ENCODE assay signal across 29 cellular contexts in genomic region chr4:78254893-78255292, GRCh38.
"Had no signal": no experiment of that assay in that cellular context is flagged by ENCODE, and none has a peak within 500 bp of the region (broad histone marks: within the 10 kb centered on the region; RNA-seq: fewer than 3 reads in every experiment).

No MANE protein-coding gene starts in this region.

- H3K9me3 ChIP-seq: ovary, prostate gland, testis, thyroid gland, upper lobe of right lung had no signal

- H3K27ac Mint-ChIP-seq: immature natural killer cell; mesothelial cell of epicardium; naive thymus-derived CD4-positive, alpha-beta T cell; natural killer cell treated with Interleukin-12 subunit alpha and Interleukin-12 subunit beta and Interleukin-15 and Interleukin-18, amount 100 ng/mL, for 72 hours; stimulated activated naive B cell treated with anti-CD40 and anti-IgM and Interleukin-4, amounts not matched to agents 10 μg/mL and 1 μg/mL and 100 μg/mL, for 72 hours had no signal

- H3K4me3 Mint-ChIP-seq: immature natural killer cell; mesothelial cell of epicardium; naive thymus-derived CD4-positive, alpha-beta T cell; natural killer cell treated with Interleukin-12 subunit alpha and Interleukin-12 subunit beta and Interleukin-15 and Interleukin-18, amount 100 ng/mL, for 72 hours; stimulated activated naive B cell treated with anti-CD40 and anti-IgM and Interleukin-4, amounts not matched to agents 10 μg/mL and 1 μg/mL and 100 μg/mL, for 72 hours had no signal

- H3K4me1 Mint-ChIP-seq: immature natural killer cell; mesothelial cell of epicardium; naive thymus-derived CD4-positive, alpha-beta T cell had no signal

- H3K36me3 ChIP-seq: ovary, prostate gland, stomach, thyroid gland, transverse colon, upper lobe of right lung had no signal

- H3K4me1 ChIP-seq: left ventricle myocardium inferior, prostate gland, stomach, testis, thyroid gland, transverse colon, upper lobe of right lung had no signal

- DNase-seq: hypothalamus; immature natural killer cell; kidney; left colon; left ventricle myocardium inferior; mesendoderm; naive thymus-derived CD4-positive, alpha-beta T cell; ovary; retina; right cardiac atrium; stimulated activated CD4-positive, alpha-beta T cell treated with anti-CD3 and anti-CD28 coated beads, Interleukin-12 subunit alpha, Interleukin-12 subunit beta, amount 100 ng/mL, for 4 hours; stimulated activated CD4-positive, alpha-beta T cell treated with anti-CD3 and anti-CD28 coated beads, Interleukin-15, amount 100 ng/mL, for 24 hours; stimulated activated CD4-positive, alpha-beta T cell treated with anti-CD3 and anti-CD28 coated beads, Interleukin-2, amount 100 ng/mL, for 24 hours; stimulated activated CD4-positive, alpha-beta T cell treated with anti-CD3 and anti-CD28 coated beads, Interleukin-4, amount 100 ng/mL, for 1 hour; stimulated activated naive B cell treated with anti-CD40 and anti-IgM and Interleukin-4, amounts not matched to agents 10 μg/mL and 1 μg/mL and 100 μg/mL, for 72 hours; stimulated activated naive CD8-positive, alpha-beta T cell treated with anti-CD3 and anti-CD28 coated beads, Interleukin-15, Interleukin-2, amounts not matched to agents 100 U/mL and 50 U/mL, for 24 hours; stomach; testis; thyroid gland; transverse colon; upper lobe of right lung had no signal

- H3K27ac ChIP-seq: left ventricle myocardium inferior, ovary, prostate gland, skin epidermis, stomach, testis, thyroid gland, transverse colon, upper lobe of right lung had no signal

- FAIRE-seq: islet of Langerhans, kidney, urothelium cell line had no signal

- H3K4me3 ChIP-seq: left ventricle myocardium inferior, lung, ovary, prostate gland, skin epidermis, stomach, testis, thyroid gland, transverse colon, upper lobe of right lung had no signal

- H3K27me3 ChIP-seq: ovary, stomach, testis, thyroid gland, transverse colon, upper lobe of right lung had no signal

- ATAC-seq: left colon; naive thymus-derived CD4-positive, alpha-beta T cell; right cardiac atrium; sciatic nerve; stimulated activated naive B cell treated with anti-CD40 and anti-IgM and Interleukin-4, amounts not matched to agents 10 μg/mL and 1 μg/mL and 100 μg/mL, for 72 hours; stimulated activated naive CD8-positive, alpha-beta T cell treated with anti-CD3 and anti-CD28 coated beads, Interleukin-15, Interleukin-2, amounts not matched to agents 100 U/mL and 50 U/mL, for 24 hours; upper lobe of right lung had no signal

- H3K36me3 Mint-ChIP-seq: stimulated activated naive B cell treated with anti-CD40 and anti-IgM and Interleukin-4, amounts not matched to agents 10 μg/mL and 1 μg/mL and 100 μg/mL, for 72 hours had no signal

- H3K27me3 Mint-ChIP-seq: natural killer cell treated with Interleukin-12 subunit alpha and Interleukin-12 subunit beta and Interleukin-15 and Interleukin-18, amount 100 ng/mL, for 72 hours; stimulated activated naive B cell treated with anti-CD40 and anti-IgM and Interleukin-4, amounts not matched to agents 10 μg/mL and 1 μg/mL and 100 μg/mL, for 72 hours had no signal
